In the genomic region with DNA sequence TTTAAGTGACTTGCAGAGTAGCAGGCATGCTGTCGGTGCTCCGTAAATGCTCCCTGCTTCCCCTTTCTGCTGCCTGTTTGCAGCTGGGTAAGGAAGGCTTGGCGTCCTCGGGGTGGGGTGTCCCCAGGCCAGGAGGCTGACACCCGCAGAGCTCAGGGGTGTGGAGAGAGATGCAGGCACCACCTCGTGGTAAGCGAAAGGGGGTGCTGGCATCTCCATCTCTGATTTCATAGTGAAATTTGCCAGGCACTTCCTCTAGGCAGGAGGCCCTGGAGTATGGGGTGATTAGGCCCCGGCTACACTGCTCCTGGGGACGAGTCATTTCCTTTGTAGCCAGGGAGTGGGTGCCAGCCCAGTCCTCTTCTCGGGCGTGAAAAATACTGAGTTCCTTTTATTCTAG, we compare ENCODE assay signal across 12 cellular contexts.
DNase-seq lines count a peak whose midpoint lies in the region; ATAC-seq and TF ChIP-seq lines count a peak whose summit lies in the region.
"Had no signal": no experiment of that assay in that cellular context is flagged by ENCODE, and none has a peak within 500 bp of the region (broad histone marks: within the 10 kb centered on the region; RNA-seq: fewer than 3 reads in every experiment).

No MANE protein-coding gene starts in this region.

- intact Hi-C loops in Right ventricle myocardium superior (cut with DNase I): no loop called here
- intact Hi-C loops in cardiac septum (cut with DNase I): no loop called here

- ATAC-seq in Right ventricle myocardium superior (ENCODE audit: poor library complexity): no peak
- ATAC-seq: gastroesophageal sphincter, T-cell had no signal

- no peak overlapping the region for H3K27ac ChIP-seq in substantia nigra (ENCODE audit: low read depth, low read length, poor library complexity, severe bottlenecking)
- H3K27ac ChIP-seq: gastroesophageal sphincter had no signal

- TF ChIP-seq CTCF in GM13976 (IDR thresholded peaks at IDR 0.05; ENCODE audit: borderline replicate concordance, control extremely low read depth, extremely low read depth, insufficient read depth, missing control alignments): no peak

- in situ Hi-C loops in GM13976 (cut with MboI; ENCODE audit: low sequenced_read_pairs, unreplicated experiment): no loop called here

- DNase-seq in Right ventricle myocardium superior (peak; percentile 38), cardiac septum (ENCODE audit: low spot score) (no peak), NCI-H226 (peak; percentile 59), fibroblast of peridontal ligament (ENCODE audit: extremely low read depth) (peak; percentile 34), substantia nigra (lab: John Stamatoyannopoulos, UW) (no peak), GM13976 (ENCODE audit: low spot score) (no peak), HPDE6-E6E7 (ENCODE audit: extremely low spot score) (no peak)
- DNase-seq in stimulated activated naive CD4-positive, alpha-beta T cell (lab: John Stamatoyannopoulos, UW): no peak
- DNase-seq: activated CD8-positive, alpha-beta memory T cell treated with anti-CD3 and anti-CD28 coated beads, Interleukin-2, amount 50 U/mL, for 4 hours; NCI-H1436; T-cell had no signal

Comparison
In these comparisons a context has a peak if more than half of its experiments do, and no peak if none do; other contexts are left out.
1. DNase-seq: peak in Right ventricle myocardium superior (single experiment), NCI-H226 (single experiment) and fibroblast of peridontal ligament (single experiment); none in cardiac septum (single experiment), stimulated activated naive CD4-positive, alpha-beta T cell (0 of 6), substantia nigra (0 of 49), GM13976 (single experiment) and HPDE6-E6E7 (single experiment).